In genomic region chr19:1035998-1036621, GRCh38 we compare ENCODE assay signal across 14 cellular contexts. TPM values are rescaled to one million over a fixed set of nuclear protein-coding genes. Genes with fewer than 3 reads are reported as not detected.
A peak's percentile ranks its signal among the peaks of the same experiment; 100 is the strongest.
DNase-seq lines count a peak whose midpoint lies in the region; ATAC-seq and TF ChIP-seq lines count a peak whose summit lies in the region.
"Had no signal": no experiment of that assay in that cellular context is flagged by ENCODE, and none has a peak within 500 bp of the region (broad histone marks: within the 10 kb centered on the region; RNA-seq: fewer than 3 reads in every experiment).

No MANE protein-coding gene starts in this region.

- H3K9me3 ChIP-seq in HEK293 (ENCODE audit: control insufficient read depth, insufficient read depth, low read depth, low read length) (no peaks in the 10 kb centered on the region), neutrophil (no peaks in the 10 kb centered on the region)

- no peak overlapping the region for H3K27ac ChIP-seq in HEK293 (ENCODE audit: extremely low read depth, low read depth, low read length)
- H3K27ac ChIP-seq in neutrophil = peak overlapping the region; percentile 100

- no peaks in the 10 kb centered on the region for H3K27me3 ChIP-seq in neutrophil

- CTCF ChIA-PET in HEK293 (lab: Yijun Ruan, JAX) = no interaction called here

- H3K27me3 Mint-ChIP-seq in activated T-cell treated with anti-CD3 and anti-CD28 coated beads, Interleukin-2, amount 50 U/mL, for 72 hours (ENCODE audit: low read depth) = no peaks in the 10 kb centered on the region

- DNase-seq in activated T-cell treated with anti-CD3 and anti-CD28 coated beads, Interleukin-2, amount 50 U/mL, for 1 hour = peak; percentile 47
- no peak for DNase-seq in activated T-cell treated with anti-CD3 and anti-CD28 coated beads, Interleukin-2, amount 50 U/mL, for 72 hours
- DNase-seq in astrocyte of the cerebellum (ENCODE audit: low read depth) (no peak), Kasumi-1 (lab: John Stamatoyannopoulos, UW) (no peak), HUDEP-2 (lab: John Stamatoyannopoulos, UW; ENCODE audit: unreplicated experiment in 76 of 76) (no peak)
- DNase-seq: amygdala; foreskin melanocyte; NCI-H1417 treated with DMSO at 0.1 percent for 48 hours; stimulated activated CD4-positive, alpha-beta T cell treated with anti-CD3 and anti-CD28 coated beads, Interleukin-4, amount 100 ng/mL, for 1 hour had no signal

- POLR2A ChIA-PET in HEK293 (lab: Yijun Ruan, JAX) = no interaction called here

- H3K27ac Mint-ChIP-seq in activated T-cell treated with anti-CD3 and anti-CD28 coated beads, Interleukin-2, amount 50 U/mL, for 72 hours = no peak overlapping the region

- in situ Hi-C loops in astrocyte of the cerebellum (cut with HindIII; ENCODE audit: low sequenced_read_pairs) = no loop called here

- peaks cover 42% of the 10 kb centered on the region for H3K4me1 Mint-ChIP-seq in activated T-cell treated with anti-CD3 and anti-CD28 coated beads, Interleukin-2, amount 50 U/mL, for 72 hours (ENCODE audit: low read depth)

- peaks cover 0 to 13% of the 10 kb centered on the region in 2 experiments; a peak in 1 of 3 replicates for H3K36me3 ChIP-seq in HEK293 (ENCODE audit: control insufficient read depth in 2 of 2, insufficient read depth in 1 of 2, low read length in 2 of 2)
- peaks cover 63% of the 10 kb centered on the region for H3K36me3 ChIP-seq in neutrophil

- TF ChIP-seq CTCF in HEK293 (tag by site-specific recombination; IDR thresholded peaks at IDR 0.05) (no peak), astrocyte of the cerebellum (IDR thresholded peaks at IDR 0.05; ENCODE audit: low read depth, low read length, missing control alignments) (peak; percentile 16), neutrophil (IDR thresholded peaks at IDR 0.05) (no peak)

- H3K4me3 ChIP-seq in HEK293 (ENCODE audit: low read depth, low read length) (no peak overlapping the region), astrocyte of the cerebellum (ENCODE audit: low read depth, low read length) (no peak overlapping the region), neutrophil (ENCODE audit: low read depth in 1 of 2, low read length in 1 of 2) (peak overlapping the region in 1 of 2 experiments; percentile 82)

- H3K36me3 Mint-ChIP-seq in activated T-cell treated with anti-CD3 and anti-CD28 coated beads, Interleukin-2, amount 50 U/mL, for 72 hours (ENCODE audit: insufficient read depth in 2 of 2) = peaks cover 8 to 31% of the 10 kb centered on the region in 2 donors

- H3K4me1 ChIP-seq in HEK293 (ENCODE audit: control insufficient read depth, insufficient read depth, low read length) (no peaks in the 10 kb centered on the region), neutrophil (ENCODE audit: control insufficient read depth in 1 of 2, insufficient read depth in 1 of 2, low read depth in 1 of 2, low read length in 1 of 2) (peaks cover 53 to 61% of the 10 kb centered on the region in 2 experiments)

- H3K4me3 Mint-ChIP-seq in activated T-cell treated with anti-CD3 and anti-CD28 coated beads, Interleukin-2, amount 50 U/mL, for 72 hours = no peak overlapping the region

- no peaks in the 10 kb centered on the region for H3K9me3 Mint-ChIP-seq in activated T-cell treated with anti-CD3 and anti-CD28 coated beads, Interleukin-2, amount 50 U/mL, for 72 hours

- ATAC-seq in activated T-cell treated with anti-CD3 and anti-CD28 coated beads, Interleukin-2, amount 50 U/mL, for 72 hours (replicated peaks in 1 of 2) = no peak
- no peak for ATAC-seq in GM18907 (IDR thresholded peaks at IDR 0.05; ENCODE audit: unreplicated experiment)

TF ChIP-seq in HEK293, 187 proteins besides CTCF, POLR2A, EP300 and RAD21:
- TF ChIP-seq ZBTB10 (tag by site-specific recombination; IDR thresholded peaks at IDR 0.05) = peak; percentile 36; the same call in 1 of the 2 replicates
- peak; percentile 85 for TF ChIP-seq HIC1 (tag by site-specific recombination; IDR thresholded peaks at IDR 0.05)
- no peak for TF ChIP-seq ZNF416 (tag by site-specific recombination; IDR thresholded peaks at IDR 0.05)
- no peak for TF ChIP-seq ZNF433 (tag by site-specific recombination; IDR thresholded peaks at IDR 0.05; ENCODE audit: low read depth)
- no peak for TF ChIP-seq ZNF248 (tag by site-specific recombination; IDR thresholded peaks at IDR 0.05)
- no peak for TF ChIP-seq GLIS1 (tag by site-specific recombination; IDR thresholded peaks at IDR 0.05)
- TF ChIP-seq ZNF341 (tag by site-specific recombination; IDR thresholded peaks at IDR 0.05; ENCODE audit: low read depth) = no peak

RNA-seq across cellular contexts. Expression of gene ABCA7, which starts 3.8 kb away (rescaled TPM):
- total RNA-seq in activated T-cell treated with anti-CD3 and anti-CD28 coated beads, Interleukin-2, amount 50 U/mL, for 72 hours = 10 to 100 TPM; 34.3 to 37.1 TPM

RNA-seq across cellular contexts. Expression of gene CNN2, which starts 9.7 kb away (rescaled TPM):
- total RNA-seq in activated T-cell treated with anti-CD3 and anti-CD28 coated beads, Interleukin-2, amount 50 U/mL, for 72 hours = 100 to 1,000 TPM in 1 of 2 donors, 10 to 100 TPM in 1; 98.9 to 124 TPM

RNA-seq across cellular contexts. Expression of gene RNU6-2, which starts 14.8 kb away (rescaled TPM):
- not detected for total RNA-seq in activated T-cell treated with anti-CD3 and anti-CD28 coated beads, Interleukin-2, amount 50 U/mL, for 72 hours
- total RNA-seq: Daoy, renal cortical epithelial cell had no signal

RNA-seq across cellular contexts. Expression of gene TMEM259, which starts 15.2 kb away (rescaled TPM):
- total RNA-seq in activated T-cell treated with anti-CD3 and anti-CD28 coated beads, Interleukin-2, amount 50 U/mL, for 72 hours = 100 to 1,000 TPM; 125 to 127 TPM

RNA-seq across cellular contexts. Expression of gene ARHGAP45, which starts 30.9 kb away (rescaled TPM):
- 100 to 1,000 TPM; 235 to 236 TPM for total RNA-seq in activated T-cell treated with anti-CD3 and anti-CD28 coated beads, Interleukin-2, amount 50 U/mL, for 72 hours
